In genomic region chr1:146710838-146711521, GRCh38 we compare ENCODE assay signal across 8 cellular contexts.
A peak's percentile ranks its signal among the peaks of the same experiment; 100 is the strongest.
DNase-seq lines count a peak whose midpoint lies in the region; ATAC-seq, FAIRE-seq and TF ChIP-seq lines count a peak whose summit lies in the region.
"Not testable (repeated sequence)": the region's sequence is repeated elsewhere in the genome, so short reads cannot be mapped to it uniquely, and the experiment has no call there.

No MANE protein-coding gene starts in this region.

- ATAC-seq in T-helper 17 cell = peak; percentile 57

- not testable (repeated sequence) for H3K4me3 Mint-ChIP-seq in T-helper 17 cell; osteocyte (ENCODE audit: unreplicated experiment)

- DNase-seq in AG04449 (ENCODE audit: low read depth, low spot score); T-helper 17 cell; osteocyte (ENCODE audit: extremely low spot score, unreplicated experiment): not testable (repeated sequence)
- DNase-seq in GM12865 (ENCODE audit: low read depth) = peak; percentile 13
- DNase-seq in NCI-H1092 (lab: John Stamatoyannopoulos, UW) = peak; percentile 42
- DNase-seq in NCI-H748 treated with DMSO at 0.1 percent for 48 hours (lab: John Stamatoyannopoulos, UW) = peak; percentile 2
- peak; percentile 41 for DNase-seq in bronchial epithelial cell (ENCODE audit: low read depth)
- DNase-seq in hepatocyte (ENCODE audit: low spot score) = peak; percentile 55

- not testable (repeated sequence) for H3K4me1 Mint-ChIP-seq in T-helper 17 cell; osteocyte (ENCODE audit: unreplicated experiment)

- H3K27me3 Mint-ChIP-seq in T-helper 17 cell; osteocyte (ENCODE audit: unreplicated experiment): not testable (repeated sequence)

- not testable (repeated sequence) for H3K9me2 ChIP-seq in hepatocyte (replicated peaks; ENCODE audit: insufficient read depth)

- H3K4me1 ChIP-seq in hepatocyte (ENCODE audit: insufficient read depth) = not testable (repeated sequence)

- not testable (repeated sequence) for H3K27me3 ChIP-seq in bronchial epithelial cell (ENCODE audit: control insufficient read depth, insufficient read depth, low read length); hepatocyte

- H3K36me3 ChIP-seq in bronchial epithelial cell (ENCODE audit: control insufficient read depth, insufficient read depth, low read length); hepatocyte (replicated peaks; ENCODE audit: insufficient read depth, low read depth): not testable (repeated sequence)

- not testable (repeated sequence) for H3K9me3 ChIP-seq in T-helper 17 cell (ENCODE audit: control insufficient read depth, low read length, poor library complexity, severe bottlenecking); hepatocyte (ENCODE audit: low read depth)

- H3K27ac Mint-ChIP-seq in T-helper 17 cell; osteocyte (ENCODE audit: unreplicated experiment): not testable (repeated sequence)

- WGBS in hepatocyte (ENCODE audit: low lambda C conversion rate, missing lambda C conversion rate) = 59% methylated on average over 5 of the region's 5 CpGs

- CTCF ChIA-PET in AG04449 (lab: Yijun Ruan, JAX) = not testable (repeated sequence)

- not testable (repeated sequence) for H3K9me3 Mint-ChIP-seq in osteocyte (ENCODE audit: unreplicated experiment)

- not testable (repeated sequence) for H3K4me2 ChIP-seq in hepatocyte

- not testable (repeated sequence) for H3K79me2 ChIP-seq in hepatocyte

- H3K36me3 Mint-ChIP-seq in T-helper 17 cell (ENCODE audit: low read depth); osteocyte (ENCODE audit: unreplicated experiment): not testable (repeated sequence)

- not testable (repeated sequence) for FAIRE-seq in bronchial epithelial cell (lab: Jason Lieb, UNC)

- H3K27ac ChIP-seq in hepatocyte = not testable (repeated sequence)

- TF ChIP-seq CTCF in AG04449 (IDR thresholded peaks at IDR 0.05; ENCODE audit: insufficient read depth, low read length, missing control alignments) (peak; percentile 2), bronchial epithelial cell (IDR thresholded peaks at IDR 0.05; ENCODE audit: insufficient read depth, low read length, severe bottlenecking) (peak; percentile 29), hepatocyte (IDR thresholded peaks at IDR 0.05; ENCODE audit: poor library complexity) (peak; percentile 50), osteocyte (IDR thresholded peaks at IDR 0.05) (peak; percentile 16)
- not testable (repeated sequence) for TF ChIP-seq CTCF in GM12865 (IDR thresholded peaks at IDR 0.05; ENCODE audit: insufficient read depth, low read depth, low read length, missing control alignments)

- not testable (repeated sequence) for H3K4me3 ChIP-seq in AG04449 (ENCODE audit: low read depth, low read length); GM12865 (ENCODE audit: low read depth, low read length); bronchial epithelial cell (ENCODE audit: low read depth, low read length); hepatocyte

- not testable (repeated sequence) for H2AFZ ChIP-seq in hepatocyte

- POLR2A ChIA-PET in AG04449 (lab: Yijun Ruan, JAX) = not testable (repeated sequence)

- H4K20me1 ChIP-seq in hepatocyte (ENCODE audit: insufficient read depth, poor library complexity, severe bottlenecking) = not testable (repeated sequence)
